ENCODE assay signal across 10 cellular contexts in the genomic region with DNA sequence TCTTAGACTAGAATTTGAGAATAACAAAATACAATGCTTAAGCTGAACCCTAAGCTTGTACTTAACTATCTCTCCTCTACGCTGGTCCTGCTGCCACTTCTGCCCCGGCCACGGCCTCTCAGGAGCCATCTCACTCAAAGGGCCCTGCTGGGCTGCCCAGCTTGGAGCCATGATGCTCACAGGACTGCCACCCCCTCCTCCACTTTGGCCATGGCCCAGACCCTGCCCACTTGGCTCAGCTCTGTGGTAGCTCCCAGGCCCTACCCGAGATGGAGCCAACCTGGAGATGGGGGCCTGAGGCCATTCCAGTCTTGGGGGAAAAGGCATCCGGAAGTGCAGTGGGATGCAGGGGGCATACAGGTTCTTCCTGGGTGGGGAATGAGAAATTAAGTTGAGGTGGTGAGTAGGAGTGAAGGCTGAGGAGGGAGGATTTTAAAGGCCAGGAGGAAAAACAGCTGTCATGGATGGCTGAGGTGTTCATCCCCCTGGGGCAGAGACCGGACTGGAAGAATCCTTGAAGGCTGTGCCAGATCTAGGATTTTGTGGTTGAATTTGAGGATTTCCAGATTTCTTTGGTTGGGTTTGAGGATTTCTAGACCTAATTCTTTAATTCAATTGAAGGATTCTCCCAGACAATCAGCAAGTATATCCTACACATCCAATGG. TPM values are rescaled to one million over a fixed set of nuclear protein-coding genes. Genes with fewer than 3 reads are reported as not detected.
DNase-seq lines count a peak whose midpoint lies in the region; ATAC-seq and TF ChIP-seq lines count a peak whose summit lies in the region.
"Had no signal": no experiment of that assay in that cellular context is flagged by ENCODE, and none has a peak within 500 bp of the region (broad histone marks: within the 10 kb centered on the region; RNA-seq: fewer than 3 reads in every experiment).

No MANE protein-coding gene starts in this region.

- H3K4me1 Mint-ChIP-seq in activated T-helper 2 cell treated with anti-CD3 and anti-CD28 coated beads, Interferon-gamma antibody, Interleukin-2, Interleukin-4, amounts not matched to agents 10 μg/mL and 5 μg/mL and 100 μg/mL, durations not matched to agents 14 hours and 24 hours and 36 hours (ENCODE audit: low read depth) = peaks cover 53% of the 10 kb centered on the region
- peaks cover 45 to 75% (median 46%) of the 10 kb centered on the region in 3 donors for H3K4me1 Mint-ChIP-seq in naive B cell

- intact Hi-C loops in activated T-helper 2 cell treated with anti-CD3 and anti-CD28 coated beads, Interferon-gamma antibody, Interleukin-2, Interleukin-4, amounts not matched to agents 10 μg/mL and 5 μg/mL and 100 μg/mL, durations not matched to agents 14 hours and 24 hours and 36 hours (cut with micrococcal nuclease) = loop anchor here (1.0 to 5.0 kb wide), 5 partner anchors 8 to 304 kb away; a partner anchor contains a TSS

- no peak for DNase-seq in GM12865 (ENCODE audit: low read depth)
- DNase-seq in activated T-helper 2 cell treated with anti-CD3 and anti-CD28 coated beads, Interferon-gamma antibody, Interleukin-2, Interleukin-4, amounts not matched to agents 10 μg/mL and 5 μg/mL and 100 μg/mL, durations not matched to agents 14 hours and 24 hours and 36 hours (ENCODE audit: low spot score) = no peak
- DNase-seq in naive B cell = no peak
- no peak for DNase-seq in hippocampal formation (lab: John Stamatoyannopoulos, UW)
- DNase-seq: IMR-90 had no signal

- peak overlapping the region; percentile 87 for H3K9ac ChIP-seq in BLaER1
- H3K9ac ChIP-seq: parathyroid adenoma had no signal

- ATAC-seq in naive B cell (ENCODE audit: low read depth in 2 of 2) = no peak
- ATAC-seq in HG03025 (IDR thresholded peaks at IDR 0.05; ENCODE audit: low FRiP score, unreplicated experiment) = no peak
- ATAC-seq in HG03108 (IDR thresholded peaks at IDR 0.05; ENCODE audit: unreplicated experiment) = no peak
- no peak for ATAC-seq in HG03159 (IDR thresholded peaks at IDR 0.05; ENCODE audit: unreplicated experiment)

- peaks cover 85% of the 10 kb centered on the region for H3K4me1 ChIP-seq in BLaER1
- H3K4me1 ChIP-seq: parathyroid adenoma had no signal

- H4K20me1 ChIP-seq in BLaER1 = peaks cover 43% of the 10 kb centered on the region

- peak overlapping the region; percentile 82 for H3K4me3 Mint-ChIP-seq in activated T-helper 2 cell treated with anti-CD3 and anti-CD28 coated beads, Interferon-gamma antibody, Interleukin-2, Interleukin-4, amounts not matched to agents 10 μg/mL and 5 μg/mL and 100 μg/mL, durations not matched to agents 14 hours and 24 hours and 36 hours (ENCODE audit: low read depth)
- peak overlapping the region; percentile 87 to 100 (median 97) for H3K4me3 Mint-ChIP-seq in naive B cell

- H3K9me3 ChIP-seq in BLaER1 = no peaks in the 10 kb centered on the region

- H3K4me3 ChIP-seq in BLaER1 (peak overlapping the region; percentile 71), GM12865 (ENCODE audit: low read depth, low read length) (peak overlapping the region; percentile 92)

- peaks cover 45% of the 10 kb centered on the region for H3K36me3 Mint-ChIP-seq in activated T-helper 2 cell treated with anti-CD3 and anti-CD28 coated beads, Interferon-gamma antibody, Interleukin-2, Interleukin-4, amounts not matched to agents 10 μg/mL and 5 μg/mL and 100 μg/mL, durations not matched to agents 14 hours and 24 hours and 36 hours (ENCODE audit: low read depth)
- H3K36me3 Mint-ChIP-seq in naive B cell = peaks cover 5 to 19% of the 10 kb centered on the region in 2 donors

- H3K36me3 ChIP-seq in BLaER1 = peaks cover 32% of the 10 kb centered on the region

- H3K27ac Mint-ChIP-seq in activated T-helper 2 cell treated with anti-CD3 and anti-CD28 coated beads, Interferon-gamma antibody, Interleukin-2, Interleukin-4, amounts not matched to agents 10 μg/mL and 5 μg/mL and 100 μg/mL, durations not matched to agents 14 hours and 24 hours and 36 hours = peak overlapping the region; percentile 88
- peak overlapping the region; percentile 84 to 99 (median 98) for H3K27ac Mint-ChIP-seq in naive B cell

- no peaks in the 10 kb centered on the region for H3K9me3 Mint-ChIP-seq in activated T-helper 2 cell treated with anti-CD3 and anti-CD28 coated beads, Interferon-gamma antibody, Interleukin-2, Interleukin-4, amounts not matched to agents 10 μg/mL and 5 μg/mL and 100 μg/mL, durations not matched to agents 14 hours and 24 hours and 36 hours
- H3K9me3 Mint-ChIP-seq in naive B cell = peaks cover 0 to 6% (median 0%) of the 10 kb centered on the region in 7 donors

- peak overlapping the region; percentile 89 for H3K4me2 ChIP-seq in BLaER1

- H3K27ac ChIP-seq in BLaER1 = peak overlapping the region; percentile 94
- H3K27ac ChIP-seq: parathyroid adenoma had no signal

- peaks cover 64% of the 10 kb centered on the region for H3K27me3 ChIP-seq in BLaER1

- TF ChIP-seq CTCF in GM12865 (IDR thresholded peaks at IDR 0.05; ENCODE audit: insufficient read depth, low read depth, low read length, missing control alignments) = no peak

- no peaks in the 10 kb centered on the region for H3K27me3 Mint-ChIP-seq in activated T-helper 2 cell treated with anti-CD3 and anti-CD28 coated beads, Interferon-gamma antibody, Interleukin-2, Interleukin-4, amounts not matched to agents 10 μg/mL and 5 μg/mL and 100 μg/mL, durations not matched to agents 14 hours and 24 hours and 36 hours (ENCODE audit: low read depth)
- no peaks in the 10 kb centered on the region for H3K27me3 Mint-ChIP-seq in naive B cell

RNA-seq across cellular contexts. Expression of a gene that starts 0.8 kb away (rescaled TPM):
- total RNA-seq in activated T-helper 2 cell treated with anti-CD3 and anti-CD28 coated beads, Interferon-gamma antibody, Interleukin-2, Interleukin-4, amounts not matched to agents 10 μg/mL and 5 μg/mL and 100 μg/mL, durations not matched to agents 14 hours and 24 hours and 36 hours = 89.8 and 102 TPM in 2 replicates
- polyA plus RNA-seq in naive B cell (ENCODE audit: low read depth in 6 of 6) = 100 to 1,000 TPM in 4 of 6 donors, 10 to 100 TPM in 2; 89.4 to 191 (median 128) TPM
- total RNA-seq: IMR-90 had no signal
- polyA plus RNA-seq: IMR-90 had no signal

RNA-seq across cellular contexts. Expression of a gene that starts 41.8 kb away (rescaled TPM):
- total RNA-seq in activated T-helper 2 cell treated with anti-CD3 and anti-CD28 coated beads, Interferon-gamma antibody, Interleukin-2, Interleukin-4, amounts not matched to agents 10 μg/mL and 5 μg/mL and 100 μg/mL, durations not matched to agents 14 hours and 24 hours and 36 hours = 0.11 and 0.16 TPM in 2 replicates
- under 1 TPM in 4 of 6 donors, not detected in 2; 0.11 to 0.58 (median 0.22) TPM for polyA plus RNA-seq in naive B cell (ENCODE audit: low read depth in 6 of 6)
